Comparison of ENCODE assay signal across 15 cellular contexts in the genomic region with DNA sequence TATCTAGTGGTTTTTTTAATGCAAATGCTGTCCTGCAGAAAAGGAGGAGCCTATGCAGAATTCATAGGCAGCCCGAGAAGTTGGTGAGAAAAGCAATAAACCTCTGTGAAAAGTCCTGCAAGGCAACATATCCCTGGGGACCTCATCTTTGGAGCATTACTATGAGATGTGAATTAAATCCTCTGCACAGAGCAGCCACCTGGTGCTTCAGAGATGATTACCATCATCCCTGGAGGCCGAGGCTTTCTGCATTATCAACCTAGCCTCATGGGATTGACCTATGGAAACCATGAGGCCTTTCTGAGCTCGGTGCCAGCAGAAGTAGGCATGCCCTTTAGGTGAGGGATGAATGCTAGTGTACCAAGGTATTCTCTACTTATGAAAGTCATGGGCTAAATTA.
"Had no signal": no experiment of that assay in that cellular context is flagged by ENCODE, and none has a peak within 500 bp of the region (broad histone marks: within the 10 kb centered on the region; RNA-seq: fewer than 3 reads in every experiment).

No MANE protein-coding gene starts in this region.

- H3K27me3 ChIP-seq: foreskin keratinocyte, left lung, pancreas had no signal

- H3K9me3 ChIP-seq: left lung, lower lobe of right lung, pancreas had no signal

- H3K4me1 ChIP-seq: foreskin keratinocyte, left lung, lower lobe of right lung, pancreas had no signal

- H3K36me3 ChIP-seq: left lung, lower lobe of right lung, pancreas had no signal

- DNase-seq: effector CD4-positive, alpha-beta T cell; endodermal cell; erythroblast; foreskin keratinocyte; immature natural killer cell; left lung; lower lobe of right lung; occipital lobe; pancreas; right cardiac atrium; small intestine; stimulated activated CD4-positive, alpha-beta T cell treated with anti-CD3 and anti-CD28 coated beads, Interleukin-12 subunit alpha, Interleukin-12 subunit beta, amount 100 ng/mL, for 4 hours; stimulated activated CD4-positive, alpha-beta T cell treated with anti-CD3 and anti-CD28 coated beads, Interleukin-2, amount 100 ng/mL, for 48 hours; stimulated activated naive CD4-positive, alpha-beta T cell treated with Interleukin-2 at 50 U/mL for 16 hours; trophoblast cell had no signal

- H3K4me3 ChIP-seq: left lung, lower lobe of right lung, pancreas had no signal

- H3K27ac ChIP-seq: foreskin keratinocyte, left lung, lower lobe of right lung, pancreas had no signal
